ENCODE assay signal across 12 cellular contexts in genomic region chr18:26511339-26512071, GRCh38. TPM values are rescaled to one million over a fixed set of nuclear protein-coding genes. Genes with fewer than 3 reads are reported as not detected.
DNase-seq lines count a peak whose midpoint lies in the region; ATAC-seq and TF ChIP-seq lines count a peak whose summit lies in the region.
"Had no signal": no experiment of that assay in that cellular context is flagged by ENCODE, and none has a peak within 500 bp of the region (broad histone marks: within the 10 kb centered on the region; RNA-seq: fewer than 3 reads in every experiment).

No MANE protein-coding gene starts in this region.

- no peaks in the 10 kb centered on the region for H3K9me3 ChIP-seq in heart left ventricle
- no peaks in the 10 kb centered on the region for H3K9me3 ChIP-seq in gastrocnemius medialis
- no peaks in the 10 kb centered on the region for H3K9me3 ChIP-seq in ascending aorta
- H3K9me3 ChIP-seq: SJSA1 had no signal

- in situ Hi-C loops in gastrocnemius medialis (cut with MboI; ENCODE audit: low sequenced_read_pairs in 4 of 4), result no loop called here

- H3K27ac ChIP-seq in heart left ventricle (peak overlapping the region in 5 of 12 donors; percentile 11 to 51 (median 44)), gastrocnemius medialis (peak overlapping the region in 3 of 4 donors; percentile 24 to 70 (median 45)), ascending aorta (no peak overlapping the region)
- H3K27ac ChIP-seq: SJSA1 had no signal

- peak overlapping the region in 1 of 12 donors; percentile 9 for H3K4me3 ChIP-seq in heart left ventricle
- H3K4me3 ChIP-seq in gastrocnemius medialis, result peak overlapping the region in 2 of 4 donors; percentile 3 to 26
- H3K4me3 ChIP-seq in ascending aorta, result no peak overlapping the region
- H3K4me3 ChIP-seq: SJSA1 had no signal

- TF ChIP-seq POLR2A in heart left ventricle (IDR thresholded peaks at IDR 0.05), result no peak
- TF ChIP-seq POLR2A in gastrocnemius medialis (IDR thresholded peaks at IDR 0.05), result no peak

- H3K27me3 ChIP-seq in heart left ventricle (no peaks in the 10 kb centered on the region), gastrocnemius medialis (no peaks in the 10 kb centered on the region), ascending aorta (no peaks in the 10 kb centered on the region)
- H3K27me3 ChIP-seq: SJSA1 had no signal

- intact Hi-C loops in heart left ventricle (cut with DNase I) (loop anchor here in 3 of 10 donors (2.0 to 10.0 kb wide), 3 partner anchors 47 to 51 kb away; no protein-coding TSS in a partner anchor), gastrocnemius medialis (cut with DNase I; ENCODE audit: low total_unique reads) (no loop called here), ascending aorta (cut with DNase I) (no loop called here)

- H3K4me1 ChIP-seq in heart left ventricle (peaks cover 1 to 45% (median 21%) of the 10 kb centered on the region in 12 donors), gastrocnemius medialis (peaks cover 21 to 40% of the 10 kb centered on the region in 2 donors), ascending aorta (no peaks in the 10 kb centered on the region)
- H3K4me1 ChIP-seq: SJSA1 had no signal

- DNase-seq in NCI-H1092 (lab: John Stamatoyannopoulos, UW) (peak; percentile 84), NCI-H510A (lab: John Stamatoyannopoulos, UW) (peak; percentile 26), heart left ventricle (no peak), gastrocnemius medialis (no peak), medulla oblongata (ENCODE audit: extremely low spot score) (no peak), ascending aorta (ENCODE audit: low spot score in 2 of 2) (no peak)
- DNase-seq in central memory CD4-positive, alpha-beta T cell, result no peak
- DNase-seq: activated CD8-positive, alpha-beta memory T cell treated with anti-CD3 and anti-CD28 coated beads, Interleukin-2, amount 50 U/mL, for 48 hours; Kasumi-1; NCI-H524; substantia nigra had no signal

- WGBS in heart left ventricle, 4 donors, result 53 to 59% (median 58%) methylated on average over 10 of the region's 10 CpGs

- H3K36me3 ChIP-seq in heart left ventricle (no peaks in the 10 kb centered on the region), gastrocnemius medialis (no peaks in the 10 kb centered on the region), ascending aorta (no peaks in the 10 kb centered on the region)
- H3K36me3 ChIP-seq: SJSA1 had no signal

- ATAC-seq in heart left ventricle (peak in 3 of 4 donors; percentile 16 to 30 (median 27)), gastrocnemius medialis (peak; percentile 33 to 54)

- TF ChIP-seq CTCF in heart left ventricle (IDR thresholded peaks at IDR 0.05) (no peak), gastrocnemius medialis (IDR thresholded peaks at IDR 0.05 in 4 of 5, conservative IDR thresholded peaks at IDR 0.05 in 1 of 5) (no peak), ascending aorta (IDR thresholded peaks at IDR 0.05) (no peak)

RNA-seq across cellular contexts. Expression of gene KCTD1, which starts 36.8 kb away (rescaled TPM):
- total RNA-seq in heart left ventricle (10 to 100 TPM in 4 of 9 donors, 1 to 10 TPM in 5; 8.4 to 21.8 (median 10.0) TPM), gastrocnemius medialis (1 to 10 TPM; 4.7 to 6.0 (median 5.2) TPM), ascending aorta (1.3 TPM)
- 1 to 10 TPM; 4.8 to 7.8 TPM for polyA plus RNA-seq in heart left ventricle

Comparison
In these comparisons a context has a peak if more than half of its experiments do, and no peak if none do; other contexts are left out.
1. DNase-seq: peak in NCI-H1092 (single experiment) and NCI-H510A (single experiment); none in heart left ventricle (0 of 5), gastrocnemius medialis (0 of 2), central memory CD4-positive, alpha-beta T cell (single experiment), medulla oblongata (single experiment) and ascending aorta (0 of 2).
2. H3K27ac ChIP-seq: peak in gastrocnemius medialis (3 of 4); none in ascending aorta (0 of 2).